In genomic region chr22:38873469-38874411, GRCh38 we compare ENCODE assay signal across 8 cellular contexts. TPM values are rescaled to one million over a fixed set of nuclear protein-coding genes. Genes with fewer than 3 reads are reported as not detected.
DNase-seq lines count a peak whose midpoint lies in the region; ATAC-seq and TF ChIP-seq lines count a peak whose summit lies in the region.

No MANE protein-coding gene starts in this region.

- H3K9ac ChIP-seq in skeletal muscle satellite cell (ENCODE audit: low read depth, low read length): no peak overlapping the region

- DNase-seq in COR-L47 (lab: John Stamatoyannopoulos, UW) (peak; percentile 40), NCI-H1417 treated with DMSO at 0.1 percent for 48 hours (lab: John Stamatoyannopoulos, UW) (peak; percentile 75), middle frontal gyrus (ENCODE audit: extremely low spot score, low spot score) (no peak), foreskin fibroblast (no peak)
- peak; percentile 83 for DNase-seq in activated CD8-positive, alpha-beta memory T cell treated with anti-CD3 and anti-CD28 coated beads for 24 hours

- peak overlapping the region; percentile 99 for H3K4me2 ChIP-seq in skeletal muscle satellite cell (ENCODE audit: low read length)

- H3K27me3 ChIP-seq in skeletal muscle satellite cell (ENCODE audit: control insufficient read depth, insufficient read depth, low read length): peaks cover 34% of the 10 kb centered on the region

- ATAC-seq in esophagus mucosa: peak; percentile 84
- no peak for ATAC-seq in GM18502 (IDR thresholded peaks at IDR 0.05; ENCODE audit: poor library complexity, unreplicated experiment)

- peaks cover 7% of the 10 kb centered on the region for H3K36me3 ChIP-seq in skeletal muscle satellite cell (ENCODE audit: insufficient read depth, low read length)

- no peak overlapping the region for H3K4me3 ChIP-seq in skeletal muscle satellite cell (ENCODE audit: low read length)
- peak overlapping the region in 1 of 2 donors; percentile 65 for H3K4me3 ChIP-seq in foreskin fibroblast (ENCODE audit: low read depth in 1 of 2, low read length in 2 of 2)

- peaks cover 8% of the 10 kb centered on the region for H3K4me1 ChIP-seq in skeletal muscle satellite cell (ENCODE audit: control insufficient read depth, insufficient read depth, low read length)

- TF ChIP-seq CTCF in foreskin fibroblast (IDR thresholded peaks at IDR 0.05; ENCODE audit: low read depth, low read length): no peak

- H3K9me3 ChIP-seq in skeletal muscle satellite cell (replicated peaks; ENCODE audit: low read length): no peaks in the 10 kb centered on the region

RNA-seq across cellular contexts. Expression of gene CBX6, which starts 1.7 kb away (rescaled TPM):
- 5.6 TPM for total RNA-seq in esophagus mucosa
- 45.2 and 49.4 TPM in 2 replicates for total RNA-seq in skeletal muscle satellite cell (2012; rRNA removed)

RNA-seq across cellular contexts. Expression of gene NPTXR, which starts 29.9 kb away (rescaled TPM):
- 0.44 TPM for total RNA-seq in esophagus mucosa
- under 0.01 and 0.22 TPM in 2 replicates for total RNA-seq in skeletal muscle satellite cell (2012; rRNA removed)

Comparison
In these comparisons a context has a peak if more than half of its experiments do, and no peak if none do; other contexts are left out.
1. DNase-seq: peak in COR-L47 (single experiment), NCI-H1417 treated with DMSO at 0.1 percent for 48 hours (single experiment) and activated CD8-positive, alpha-beta memory T cell treated with anti-CD3 and anti-CD28 coated beads for 24 hours (single experiment); none in middle frontal gyrus (single experiment) and foreskin fibroblast (0 of 2).